Comparison of ENCODE assay signal across 12 cellular contexts in the genomic region with DNA sequence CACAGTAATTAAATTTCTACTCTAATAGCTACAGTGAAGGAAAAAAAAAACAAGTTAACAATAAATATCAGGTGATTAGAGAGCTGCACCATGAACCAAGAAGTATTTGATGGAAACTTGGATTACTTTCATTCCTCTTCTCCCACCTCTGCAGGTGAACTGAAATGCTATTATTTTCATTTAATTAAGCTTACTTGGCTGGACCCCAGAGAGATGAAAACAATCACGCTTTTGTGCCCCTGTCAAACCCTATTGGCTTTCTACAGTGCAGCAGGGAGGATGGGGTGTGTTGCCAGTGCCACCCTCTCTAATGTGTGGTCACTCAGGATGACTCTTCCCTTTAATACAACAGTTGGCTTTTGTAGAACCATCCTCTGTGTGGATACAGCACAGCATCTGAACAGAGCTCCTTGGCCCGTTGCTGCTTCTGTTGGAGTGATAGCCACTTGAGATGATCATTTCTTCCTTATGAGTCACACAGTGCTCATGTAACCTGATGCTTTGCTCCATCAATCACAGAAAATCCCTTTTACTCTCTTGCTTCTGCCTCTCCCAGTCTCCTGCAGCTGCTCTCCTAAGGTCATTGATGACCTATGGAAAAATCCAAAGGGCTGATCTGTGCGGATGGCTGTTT. TPM values are rescaled to one million over a fixed set of nuclear protein-coding genes. Genes with fewer than 3 reads are reported as not detected.
A peak's percentile ranks its signal among the peaks of the same experiment; 100 is the strongest.
DNase-seq lines count a peak whose midpoint lies in the region; ATAC-seq, FAIRE-seq and TF ChIP-seq lines count a peak whose summit lies in the region.
"Had no signal": no experiment of that assay in that cellular context is flagged by ENCODE, and none has a peak within 500 bp of the region (broad histone marks: within the 10 kb centered on the region; RNA-seq: fewer than 3 reads in every experiment).

No MANE protein-coding gene starts in this region.

- H3K56ac ChIP-seq in H1 (replicated peaks; ENCODE audit: insufficient read length, low read depth, low read length): no peak overlapping the region

- no peak overlapping the region for H3K4ac ChIP-seq in H1 (replicated peaks; ENCODE audit: insufficient read length, low read depth, low read length)

- no peaks in the 10 kb centered on the region for H4K20me1 ChIP-seq in H1 (replicated peaks in 1 of 2; ENCODE audit: control insufficient read depth in 1 of 2, insufficient read depth in 2 of 2, low read length in 2 of 2)

- no peak overlapping the region for H2BK20ac ChIP-seq in H1 (ENCODE audit: low read length)

- H3K27ac ChIP-seq in H1 (ENCODE audit: low read depth, low read length): no peak overlapping the region
- H3K27ac ChIP-seq: epithelial cell of prostate had no signal

- no peak overlapping the region for H2BK15ac ChIP-seq in H1 (ENCODE audit: low read length)

- H2BK120ac ChIP-seq in H1 (replicated peaks; ENCODE audit: low read depth, low read length): no peak overlapping the region

- H3K9ac ChIP-seq in H1 (replicated peaks in 1 of 4; ENCODE audit: extremely low read depth in 1 of 4, low read depth in 3 of 4, low read length in 3 of 4): no peak overlapping the region

- no peak overlapping the region for H3K18ac ChIP-seq in H1 (ENCODE audit: extremely low read depth, low read length)

- no peak for TF ChIP-seq CTCF in H1 (IDR thresholded peaks at IDR 0.05; ENCODE audit: control extremely low read depth in 1 of 3, insufficient read depth in 1 of 3, low read depth in 1 of 3, low read length in 3 of 3)

- WGBS in H1 (ENCODE audit: extremely low coverage in 1 of 2, insufficient coverage in 1 of 2, insufficient read length in 1 of 2, insufficient replicate concordance in 2 of 2, low coverage in 1 of 2, low lambda C conversion rate in 2 of 2, missing lambda C conversion rate in 1 of 2), 2 experiments: 80% methylated on average over 3 of the region's 3 CpGs; no CpG with 5 or more reads in 1 of the 2 experiments

- no peaks in the 10 kb centered on the region for H3K9me3 Mint-ChIP-seq in stimulated activated effector memory CD8-positive, alpha-beta T cell treated with anti-CD3 and anti-CD28 coated beads, Interleukin-12 subunit alpha, Interleukin-12 subunit beta, amount 100 ng/mL, for 72 hours

- no peak overlapping the region for H3K4me3 Mint-ChIP-seq in stimulated activated effector memory CD8-positive, alpha-beta T cell treated with anti-CD3 and anti-CD28 coated beads, Interleukin-12 subunit alpha, Interleukin-12 subunit beta, amount 100 ng/mL, for 72 hours

- H4K5ac ChIP-seq in H1 (ENCODE audit: insufficient read length, low read depth, low read length): no peak overlapping the region

- no peak overlapping the region for H2BK5ac ChIP-seq in H1 (ENCODE audit: low read depth, low read length)

- no peaks in the 10 kb centered on the region for H3K79me1 ChIP-seq in H1 (ENCODE audit: low read depth, low read length)

- no peak for TF ChIP-seq RAD21 in H1 (IDR thresholded peaks at IDR 0.05 in 1 of 2, conservative IDR thresholded peaks at IDR 0.05 in 1 of 2; ENCODE audit: low read depth in 2 of 2, low read length in 2 of 2)

- POLR2A ChIA-PET in H1 (lab: Charles Lee; ENCODE audit: partially characterized antibody): interaction anchor here (1.1 kb wide), 1 partner anchor 333 kb away, joined by 3 read pairs; no protein-coding TSS in a partner anchor

- no peaks in the 10 kb centered on the region for H3K36me3 ChIP-seq in H1 (ENCODE audit: control insufficient read depth in 2 of 4, insufficient read depth in 4 of 4, low read length in 3 of 4)

- peaks cover 0 to 11% (median 3%) of the 10 kb centered on the region in 4 experiments; a peak in 4 of 7 replicates for H3K27me3 ChIP-seq in H1 (replicated peaks in 1 of 4; ENCODE audit: control insufficient read depth in 3 of 4, extremely low read depth in 1 of 4, insufficient read depth in 3 of 4, low read length in 3 of 4)

- peak overlapping the region; percentile 18; the same call in 1 of the 2 replicates for H2BK12ac ChIP-seq in H1 (ENCODE audit: low read depth, low read length)

- H4K91ac ChIP-seq in H1 (replicated peaks; ENCODE audit: insufficient read length, low read length): no peak overlapping the region

- peaks cover 4% of the 10 kb centered on the region; the same call in 1 of the 2 replicates for H3K23me2 ChIP-seq in H1 (ENCODE audit: low read depth, low read length)

- H4K8ac ChIP-seq in H1 (ENCODE audit: extremely low read depth, insufficient read depth, low read length): no peak overlapping the region

- H2AK5ac ChIP-seq in H1 (ENCODE audit: low read depth, low read length): no peak overlapping the region

- DNase-seq in NCI-H1417 (lab: John Stamatoyannopoulos, UW) (peak in 2 of 3 experiments; percentile 64 to 73), NCI-H1417 treated with DMSO at 0.1 percent for 48 hours (lab: John Stamatoyannopoulos, UW) (no peak), NCI-H82 (lab: John Stamatoyannopoulos, UW) (peak; percentile 79), H1 (ENCODE audit: low read depth in 1 of 2, low spot score in 2 of 2) (no peak)
- DNase-seq in stimulated activated effector memory CD8-positive, alpha-beta T cell treated with anti-CD3 and anti-CD28 coated beads, Interleukin-12 subunit alpha, Interleukin-12 subunit beta, amount 100 ng/mL, for 72 hours (ENCODE audit: low spot score in 2 of 2): no peak
- DNase-seq: MM.1S had no signal

- no peak overlapping the region for H3K4me3 ChIP-seq in H1 (ENCODE audit: extremely low read depth in 1 of 4, insufficient read depth in 2 of 4, low read depth in 3 of 4, low read length in 4 of 4)

- no peak for TF ChIP-seq POLR2A in H1 (IDR thresholded peaks at IDR 0.05; ENCODE audit: control extremely low read depth in 1 of 2, low read depth in 2 of 2, low read length in 2 of 2)

- H2AFZ ChIP-seq in H1 (ENCODE audit: low read length): no peak overlapping the region

- no peaks in the 10 kb centered on the region for H3K9me3 ChIP-seq in H1 (ENCODE audit: insufficient read depth in 2 of 2, low read depth in 1 of 2, low read length in 1 of 2)

- peaks cover 5% of the 10 kb centered on the region for H3K36me3 Mint-ChIP-seq in stimulated activated effector memory CD8-positive, alpha-beta T cell treated with anti-CD3 and anti-CD28 coated beads, Interleukin-12 subunit alpha, Interleukin-12 subunit beta, amount 100 ng/mL, for 72 hours

- H3K4me1 ChIP-seq in H1 (replicated peaks in 1 of 4; ENCODE audit: control insufficient read depth in 3 of 4, insufficient read depth in 4 of 4, low read length in 3 of 4): peaks cover 4 to 16% (median 9%) of the 10 kb centered on the region in 4 experiments

- TF ChIP-seq EP300 in H1 (IDR thresholded peaks at IDR 0.05; ENCODE audit: borderline replicate concordance in 1 of 2, low read depth in 2 of 2, low read length in 2 of 2): no peak

- H3K23ac ChIP-seq in H1 (ENCODE audit: insufficient read length): no peak overlapping the region

- no peak overlapping the region for H3K14ac ChIP-seq in H1 (ENCODE audit: insufficient read length)

- no peak for FAIRE-seq in H1 (lab: Jason Lieb, UNC)
- FAIRE-seq: GM18507, TTC549 had no signal

- peak overlapping the region; percentile 1 for H3K27ac Mint-ChIP-seq in stimulated activated effector memory CD8-positive, alpha-beta T cell treated with anti-CD3 and anti-CD28 coated beads, Interleukin-12 subunit alpha, Interleukin-12 subunit beta, amount 100 ng/mL, for 72 hours

- H3K79me2 ChIP-seq in H1 (ENCODE audit: control insufficient read depth in 1 of 2, insufficient read depth in 2 of 2, low read length in 2 of 2): no peaks in the 10 kb centered on the region

- peak overlapping the region; percentile 3 to 11; a peak in 1 of 4 replicates for H3K4me2 ChIP-seq in H1 (ENCODE audit: insufficient read depth in 1 of 2, low read depth in 2 of 2, low read length in 2 of 2)

- peak; percentile 15 for ATAC-seq in stimulated activated effector memory CD8-positive, alpha-beta T cell treated with anti-CD3 and anti-CD28 coated beads, Interleukin-12 subunit alpha, Interleukin-12 subunit beta, amount 100 ng/mL, for 72 hours
- ATAC-seq in GM18873 (IDR thresholded peaks at IDR 0.05; ENCODE audit: low FRiP score, unreplicated experiment) (no peak), HG02798 (IDR thresholded peaks at IDR 0.05; ENCODE audit: poor library complexity, unreplicated experiment) (no peak), GM18502 (IDR thresholded peaks at IDR 0.05; ENCODE audit: poor library complexity, unreplicated experiment) (no peak)

- H3K4me1 Mint-ChIP-seq in stimulated activated effector memory CD8-positive, alpha-beta T cell treated with anti-CD3 and anti-CD28 coated beads, Interleukin-12 subunit alpha, Interleukin-12 subunit beta, amount 100 ng/mL, for 72 hours: peaks cover 39% of the 10 kb centered on the region

- CTCF ChIA-PET in H1 (lab: Charles Lee; ENCODE audit: partially characterized antibody): interaction anchor here (0.6 to 3.1 kb wide), 10 partner anchors 10 to 639 kb away, joined by 3 to 42 read pairs (median 4); no protein-coding TSS in a partner anchor

TF ChIP-seq in H1, 55 proteins besides CTCF, POLR2A, EP300 and RAD21 (continues in another document):
- TF ChIP-seq CHD1 (IDR thresholded peaks at IDR 0.05; ENCODE audit: low read depth, low read length): no peak
- TF ChIP-seq SIX5 (IDR thresholded peaks at IDR 0.05; ENCODE audit: low read depth, low read length): no peak
- TF ChIP-seq SUZ12 (IDR thresholded peaks at IDR 0.05; ENCODE audit: low read length): no peak
- no peak for TF ChIP-seq HDAC2 (IDR thresholded peaks at IDR 0.05; ENCODE audit: borderline replicate concordance in 1 of 2, low read depth in 2 of 2, low read length in 2 of 2)
- no peak for TF ChIP-seq MAFK (IDR thresholded peaks at IDR 0.05; ENCODE audit: low read depth, low read length)
- no peak for TF ChIP-seq RNF2 (IDR thresholded peaks at IDR 0.05; ENCODE audit: borderline replicate concordance, low read depth, low read length, missing control alignments, poor library complexity, severe bottlenecking)
- no peak for TF ChIP-seq ZNF274 (IDR thresholded peaks at IDR 0.05; ENCODE audit: borderline replicate concordance, extremely low read depth, low read length)
- no peak for TF ChIP-seq KDM1A (IDR thresholded peaks at IDR 0.05; ENCODE audit: borderline replicate concordance, low read length)
- no peak for TF ChIP-seq YY1 (IDR thresholded peaks at IDR 0.05; ENCODE audit: low read depth, low read length)
- TF ChIP-seq CHD2 (IDR thresholded peaks at IDR 0.05; ENCODE audit: low read length): no peak
- no peak for TF ChIP-seq SIN3A (conservative IDR thresholded peaks at IDR 0.05 in 1 of 2, IDR thresholded peaks at IDR 0.05 in 1 of 2; ENCODE audit: low read depth in 1 of 2, low read length in 2 of 2)

RNA-seq across cellular contexts. Expression of a gene that starts 5.5 kb away (rescaled TPM):
- total RNA-seq in H1 (2021; fragmentation: NEBNext Ultra II Directional; extraction: Animal tissue kit (Norgen Biotek cat#: 25700)): 15.9 and 16.9 TPM in 2 replicates
- 7.0 and 7.7 TPM in 2 replicates for polyA plus RNA-seq in H1 (2011; rRNA removed)
- 10.0 TPM for polyA plus RNA-seq in H1 (2011; cell fraction: cytosol; rRNA removed)
- 7.0 TPM for polyA plus RNA-seq in H1 (2011; cell fraction: nucleus; rRNA removed)
- polyA plus RNA-seq in H1 (2012, experiment 1 of 2): 11.6 to 14.4 TPM (median 12.9 TPM) in 4 replicates
- 7.3 TPM for polyA plus RNA-seq in H1 (2012, experiment 2 of 2)
- polyA plus RNA-seq in H1 (2013, experiment 1 of 2): 7.6 TPM
- polyA plus RNA-seq in H1 (2013, experiment 2 of 2): 7.8 TPM
- 8.1 and 8.3 TPM in 2 replicates for polyA minus RNA-seq in H1 (2011; rRNA and poly(A)+ RNA removed)
- 11.0 TPM for polyA minus RNA-seq in H1 (2011; cell fraction: cytosol; rRNA and poly(A)+ RNA removed)
- 12.7 TPM for polyA minus RNA-seq in H1 (2011; cell fraction: nucleus; rRNA and poly(A)+ RNA removed)

Comparison
In these comparisons a context has a peak if more than half of its experiments do, and no peak if none do; other contexts are left out.
1. DNase-seq: peak in NCI-H1417 (2 of 3) and NCI-H82 (single experiment); none in NCI-H1417 treated with DMSO at 0.1 percent for 48 hours (single experiment), H1 (0 of 2) and stimulated activated effector memory CD8-positive, alpha-beta T cell treated with anti-CD3 and anti-CD28 coated beads, Interleukin-12 subunit alpha, Interleukin-12 subunit beta, amount 100 ng/mL, for 72 hours (0 of 2).